Comparison of ENCODE assay signal across 18 cellular contexts in genomic region chr1:226590626-226591025, GRCh38. TPM values are rescaled to one million over a fixed set of nuclear protein-coding genes. Genes with fewer than 3 reads are reported as not detected.
DNase-seq lines count a peak whose midpoint lies in the region; ATAC-seq and TF ChIP-seq lines count a peak whose summit lies in the region.
"Had no signal": no experiment of that assay in that cellular context is flagged by ENCODE, and none has a peak within 500 bp of the region (broad histone marks: within the 10 kb centered on the region; RNA-seq: fewer than 3 reads in every experiment).

No MANE protein-coding gene starts in this region.

- peak; percentile 50 for DNase-seq in Right ventricle myocardium inferior (ENCODE audit: missing footprints)
- no peak for DNase-seq in left cardiac atrium
- peak; percentile 89 for DNase-seq in cerebellar cortex (ENCODE audit: low spot score)
- peak; percentile 14 for DNase-seq in kidney tubule cell (ENCODE audit: low spot score)
- DNase-seq in A172 (ENCODE audit: low spot score) = no peak
- DNase-seq in psoas muscle = no peak
- DNase-seq: 8988T, KBM-7, NCI-H1105, NCI-H2081, NCI-H446 treated with DMSO at 0.1 percent for 48 hours, NCI-H748 treated with DMSO at 0.1 percent for 48 hours, PC-9 had no signal

- H3K36me3 ChIP-seq in psoas muscle (ENCODE audit: insufficient read depth in 1 of 2, low read depth in 1 of 2) = no peaks in the 10 kb centered on the region

- no peak for TF ChIP-seq CTCF in psoas muscle (IDR thresholded peaks at IDR 0.05)

- H3K27me3 ChIP-seq in psoas muscle (ENCODE audit: insufficient read depth in 3 of 3, low read length in 2 of 3) = peaks cover 0 to 5% (median 0%) of the 10 kb centered on the region in 3 donors

- no peak overlapping the region for H3K27ac ChIP-seq in psoas muscle
- H3K27ac ChIP-seq: PC-9 had no signal

- no peaks in the 10 kb centered on the region for H3K9me3 ChIP-seq in psoas muscle

- intact Hi-C loops in Right ventricle myocardium inferior (cut with DNase I) = no loop called here
- intact Hi-C loops in left cardiac atrium (cut with DNase I) = no loop called here
- intact Hi-C loops in psoas muscle (cut with DNase I) = no loop called here

- ATAC-seq in Right ventricle myocardium inferior (no peak), left cardiac atrium (no peak), psoas muscle (no peak), GM18511 (IDR thresholded peaks at IDR 0.05; ENCODE audit: unreplicated experiment) (no peak), esophagus mucosa (no peak)
- ATAC-seq: GM12878, GM23338, HepG2 had no signal

- H3K4me1 ChIP-seq in psoas muscle = no peaks in the 10 kb centered on the region

- 78 to 86% (median 79%) methylated on average over 7 of the region's 7 CpGs for WGBS in psoas muscle, 3 donors

- no peak overlapping the region for H3K4me3 ChIP-seq in psoas muscle
- H3K4me3 ChIP-seq: GM12878, GM23338, PC-9 had no signal

RNA-seq across cellular contexts. Expression of gene STUM, which starts 42.1 kb away (rescaled TPM):
- total RNA-seq in Right ventricle myocardium inferior (1.4 TPM), left cardiac atrium (1 to 10 TPM in 1 of 2 donors, under 1 TPM in 1; 0.42 to 1.5 TPM), psoas muscle (1 to 10 TPM in 3 of 4 donors, under 1 TPM in 1; 0.34 to 1.5 (median 1.2) TPM), esophagus mucosa (0.24 TPM)
- not detected in 2 replicates for total RNA-seq in A172 (2014; rRNA removed; shearing (Covaris generic))
- under 1 TPM; 0.69 to 0.96 (median 0.86) TPM for polyA plus RNA-seq in psoas muscle
- total RNA-seq: HepG2, PC-9 had no signal
- polyA plus RNA-seq: HepG2 had no signal

Comparison
In these comparisons a context has a peak if more than half of its experiments do, and no peak if none do; other contexts are left out.
1. DNase-seq: peak in Right ventricle myocardium inferior (single experiment), cerebellar cortex (single experiment) and kidney tubule cell (single experiment); none in left cardiac atrium (single experiment), A172 (single experiment) and psoas muscle (0 of 2).